27 cellular contexts compared by ENCODE assay signal in the genomic region with DNA sequence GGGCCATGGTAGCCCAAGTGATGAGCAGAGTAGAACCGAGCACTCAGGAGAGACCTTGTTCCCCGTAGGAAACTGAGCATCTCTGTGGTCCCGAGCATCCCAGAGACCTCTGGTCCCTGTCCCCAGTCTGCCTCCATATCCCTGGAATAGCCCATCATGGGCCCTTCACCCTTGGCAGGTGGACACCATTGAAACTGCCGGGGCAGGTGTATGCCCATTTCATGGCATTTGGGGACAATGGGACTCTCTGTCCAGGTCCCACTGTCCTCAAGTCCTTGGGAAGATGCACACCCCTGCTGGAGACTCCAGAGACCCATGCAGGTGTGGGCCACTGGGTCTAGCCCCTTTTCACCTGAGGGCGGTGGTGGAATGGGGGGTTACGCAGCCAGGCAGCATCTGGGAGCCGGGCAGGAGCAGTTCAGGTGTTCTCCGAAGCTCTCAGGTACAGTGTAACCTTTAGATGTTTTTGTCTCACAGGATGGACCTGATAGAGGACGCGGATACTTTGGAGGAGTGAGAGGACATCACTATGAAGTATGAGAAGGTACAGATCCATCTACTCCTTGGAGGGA.
"Had no signal": no experiment of that assay in that cellular context is flagged by ENCODE, and none has a peak within 500 bp of the region (broad histone marks: within the 10 kb centered on the region; RNA-seq: fewer than 3 reads in every experiment).

No MANE protein-coding gene starts in this region.

- H3K36me3 ChIP-seq: brain microvascular endothelial cell, cardiac muscle cell, MG63, SJCRH30 had no signal

- DNase-seq: activated CD4-positive, alpha-beta T cell treated with anti-CD3 and anti-CD28 coated beads for 48 hours; activated CD4-positive, alpha-beta T cell treated with anti-CD3 and anti-CD28 coated beads, Interleukin-2, amount 50 U/mL, for 4 hours; activated CD4-positive, CD25-positive, alpha-beta regulatory T cell treated with anti-CD3 and anti-CD28 coated beads, Interleukin-2, amount 50 U/mL, for 72 hours; activated CD8-positive, alpha-beta memory T cell treated with anti-CD3 and anti-CD28 coated beads, Interleukin-2, amount 10 ng/mL, durations not matched to agents 7 days and 5 days; activated CD8-positive, alpha-beta T cell treated with anti-CD3 and anti-CD28 coated beads, Interleukin-2, amount 10 ng/mL, durations not matched to agents 7 days and 5 days; activated effector memory CD4-positive, alpha-beta T cell treated with anti-CD3 and anti-CD28 coated beads, Interleukin-2, amount 50 U/mL, for 16 hours; activated naive CD4-positive, alpha-beta T cell treated with Interleukin-2 at 50 U/mL for 16 hours; brain microvascular endothelial cell; MG63; MV-4-11; NCI-H1092 treated with DMSO at 0.1 percent for 48 hours; NCI-H1436; NCI-H187; NCI-H2081; NCI-H510A treated with DMSO at 0.1 percent for 48 hours; NCI-H69; NK-92 treated with Interleukin-12 subunit alpha and Interleukin-12 subunit beta, amount 100 ng/mL, for 24 hours; OCI-M1; Right ventricle myocardium superior; RPMI8226; SJCRH30; SK-N-SH; T-helper 1 cell had no signal

- H3K27me3 Mint-ChIP-seq: activated CD8-positive, alpha-beta memory T cell treated with anti-CD3 and anti-CD28 coated beads, Interleukin-2, amount 10 ng/mL, durations not matched to agents 7 days and 5 days had no signal

- H3K4me3 Mint-ChIP-seq: activated CD8-positive, alpha-beta memory T cell treated with anti-CD3 and anti-CD28 coated beads, Interleukin-2, amount 10 ng/mL, durations not matched to agents 7 days and 5 days; activated CD8-positive, alpha-beta T cell treated with anti-CD3 and anti-CD28 coated beads, Interleukin-2, amount 10 ng/mL, durations not matched to agents 7 days and 5 days; activated T-helper 1 cell treated with anti-CD3 and anti-CD28 coated beads, Interleukin-12 subunit alpha, Interleukin-12 subunit beta, Interleukin-2, Interleukin-4 antibody, amounts not matched to agents 30 ng/mL and 10 ng/mL and 1 ng/mL, durations not matched to agents 14 hours and 24 hours and 36 hours had no signal

- H3K9me3 ChIP-seq: MG63, SJCRH30, SK-N-SH had no signal

- H3K36me3 Mint-ChIP-seq: activated CD8-positive, alpha-beta memory T cell treated with anti-CD3 and anti-CD28 coated beads, Interleukin-2, amount 10 ng/mL, durations not matched to agents 7 days and 5 days; activated naive CD4-positive, alpha-beta T cell treated with anti-CD3 and anti-CD28 coated beads, Interleukin-2, amount 50 U/mL, for 72 hours had no signal

- ATAC-seq: activated CD8-positive, alpha-beta memory T cell treated with anti-CD3 and anti-CD28 coated beads, Interleukin-2, amount 10 ng/mL, durations not matched to agents 7 days and 5 days; activated CD8-positive, alpha-beta T cell treated with anti-CD3 and anti-CD28 coated beads, Interleukin-2, amount 10 ng/mL, durations not matched to agents 7 days and 5 days; activated naive CD4-positive, alpha-beta T cell treated with anti-CD3 and anti-CD28 coated beads, Interleukin-2, amount 50 U/mL, for 72 hours; Panc1 had no signal

- H3K4me3 ChIP-seq: cardiac muscle cell, MG63, SJCRH30 had no signal

- H3K9me3 Mint-ChIP-seq: activated naive CD4-positive, alpha-beta T cell treated with anti-CD3 and anti-CD28 coated beads, Interleukin-2, amount 50 U/mL, for 72 hours; activated T-helper 1 cell treated with anti-CD3 and anti-CD28 coated beads, Interleukin-12 subunit alpha, Interleukin-12 subunit beta, Interleukin-2, Interleukin-4 antibody, amounts not matched to agents 30 ng/mL and 10 ng/mL and 1 ng/mL, durations not matched to agents 14 hours and 24 hours and 36 hours had no signal

- H3K27ac ChIP-seq: brain microvascular endothelial cell, cardiac muscle cell, SJCRH30 had no signal

- H3K27me3 ChIP-seq: brain microvascular endothelial cell, cardiac muscle cell, MG63, SJCRH30 had no signal

- H3K27ac Mint-ChIP-seq: activated CD8-positive, alpha-beta memory T cell treated with anti-CD3 and anti-CD28 coated beads, Interleukin-2, amount 10 ng/mL, durations not matched to agents 7 days and 5 days; activated CD8-positive, alpha-beta T cell treated with anti-CD3 and anti-CD28 coated beads, Interleukin-2, amount 10 ng/mL, durations not matched to agents 7 days and 5 days; activated T-helper 1 cell treated with anti-CD3 and anti-CD28 coated beads, Interleukin-12 subunit alpha, Interleukin-12 subunit beta, Interleukin-2, Interleukin-4 antibody, amounts not matched to agents 30 ng/mL and 10 ng/mL and 1 ng/mL, durations not matched to agents 14 hours and 24 hours and 36 hours had no signal
